In genomic region chr9:117545846-117546245, GRCh38 we compare ENCODE assay signal across 1 cellular context.
TF ChIP-seq lines count a peak whose summit lies in the region.

No MANE protein-coding gene starts in this region.

TF ChIP-seq in liver, 16 proteins besides CTCF, POLR2A, EP300 and RAD21 (continued from another document):
- TF ChIP-seq REST (IDR thresholded peaks at IDR 0.05) (no peak), YY1 (IDR thresholded peaks at IDR 0.05) (no peak), SP1 (IDR thresholded peaks at IDR 0.05) (no peak), ATF3 (IDR thresholded peaks at IDR 0.05) (no peak), HNF4G (IDR thresholded peaks at IDR 0.05) (no peak)
